22 cellular contexts compared by ENCODE assay signal in the genomic region with DNA sequence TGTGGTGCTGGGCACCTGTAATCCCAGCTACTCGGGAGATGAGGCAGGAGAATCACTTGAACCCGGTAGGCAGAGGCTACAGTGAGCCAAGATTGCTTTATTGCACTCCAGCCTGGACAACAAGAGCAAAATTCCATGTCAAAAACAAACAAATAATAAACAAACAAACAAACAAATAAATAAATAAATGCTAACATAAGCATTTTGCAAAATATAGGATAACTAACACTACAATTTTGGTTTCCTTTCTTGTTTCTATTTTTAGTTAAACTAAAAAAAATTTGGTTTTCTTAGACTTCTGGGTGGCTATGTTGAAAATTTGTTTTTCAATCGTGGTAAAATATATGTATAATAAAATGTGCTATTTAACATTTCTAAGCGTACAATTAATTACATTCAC.
A peak's percentile ranks its signal among the peaks of the same experiment; 100 is the strongest.
DNase-seq lines count a peak whose midpoint lies in the region; ATAC-seq, FAIRE-seq and TF ChIP-seq lines count a peak whose summit lies in the region.
"Had no signal": no experiment of that assay in that cellular context is flagged by ENCODE, and none has a peak within 500 bp of the region (broad histone marks: within the 10 kb centered on the region; RNA-seq: fewer than 3 reads in every experiment).

No MANE protein-coding gene starts in this region.

- no peaks in the 10 kb centered on the region for H3K9me1 ChIP-seq in K562 (ENCODE audit: control insufficient read depth, insufficient read depth, low read length)

- TF ChIP-seq CTCF in A549 (IDR thresholded peaks at IDR 0.05) (no peak), K562 (IDR thresholded peaks at IDR 0.05 in 2 of 3, conservative IDR thresholded peaks at IDR 0.05 in 1 of 3; ENCODE audit: insufficient read depth in 2 of 3, low read depth in 1 of 3, low read length in 3 of 3) (no peak), kidney (IDR thresholded peaks at IDR 0.05; ENCODE audit: borderline replicate concordance, extremely low read depth, insufficient read depth) (no peak)

- no peak overlapping the region for H3K4me2 ChIP-seq in A549
- no peak overlapping the region for H3K4me2 ChIP-seq in K562 (ENCODE audit: insufficient read depth, low read length)

- POLR2A ChIA-PET in A549 (lab: Yijun Ruan, JAX) (no interaction called here), K562 (lab: Yijun Ruan, JAX) (no interaction called here)

- H3K27ac ChIP-seq in A549 (no peak overlapping the region), ACC112 (ENCODE audit: low read depth, low read length) (no peak overlapping the region), K562 (ENCODE audit: extremely low read depth, low read depth, low read length) (no peak overlapping the region), kidney (ENCODE audit: low read depth in 2 of 2, low read length in 2 of 2) (no peak overlapping the region)

- BruUV-seq in K562 (replicated peaks; lab: Mats Ljungman, UMichigan), result no TSS peak

- H3K4me3 ChIP-seq in A549, result no peak overlapping the region
- 0 out of 2 replicates have a peak overlapping the region, but pooled peaks have one; percentile 64 for H3K4me3 ChIP-seq in ACC112 (ENCODE audit: low read depth, low read length)
- H3K4me3 ChIP-seq in K562, result no peak overlapping the region
- no peak overlapping the region for H3K4me3 ChIP-seq in kidney (ENCODE audit: low read length in 2 of 2)
- H3K4me3 ChIP-seq: HAP-1 had no signal

- H3K27me3 ChIP-seq in ACC112 (ENCODE audit: insufficient read depth, low read length) (no peaks in the 10 kb centered on the region), K562 (ENCODE audit: control insufficient read depth in 2 of 2, insufficient read depth in 2 of 2, low read length in 2 of 2) (peaks cover 0 to 19% of the 10 kb centered on the region in 2 experiments; a peak in 3 of 5 replicates)

- TF ChIP-seq EP300 in A549 (IDR thresholded peaks at IDR 0.05) (no peak), K562 (IDR thresholded peaks at IDR 0.05; ENCODE audit: low read length) (no peak)

- DNase-seq in A549 (ENCODE audit: low read depth in 1 of 2, low spot score in 1 of 2) (no peak), K562 (ENCODE audit: extremely low read depth in 1 of 4, low spot score in 3 of 4) (no peak), kidney (no peak), anterior cingulate cortex (lab: John Stamatoyannopoulos, UW) (no peak)
- DNase-seq: ACHN; AML-193; C1 segment of cervical spinal cord; Calu3; CD4-positive, alpha-beta memory T cell; COR-L47; DMS53; DMS79 treated with DMSO at 0.1 percent for 48 hours; GF-D8; GOT3; HFFc6 had no signal

- H3K4me1 ChIP-seq in A549 (no peaks in the 10 kb centered on the region), ACC112 (ENCODE audit: control insufficient read depth, insufficient read depth, low read length, unreplicated experiment) (peaks cover 7% of the 10 kb centered on the region), K562 (replicated peaks in 1 of 2; ENCODE audit: control insufficient read depth in 2 of 2, insufficient read depth in 2 of 2, low read length in 2 of 2) (no peaks in the 10 kb centered on the region), kidney (ENCODE audit: control insufficient read depth in 1 of 2, insufficient read depth in 1 of 2, low read depth in 1 of 2, low read length in 2 of 2) (no peaks in the 10 kb centered on the region)
- H3K4me1 ChIP-seq: HAP-1 had no signal

- no peaks in the 10 kb centered on the region for H4K20me1 ChIP-seq in K562 (replicated peaks; ENCODE audit: control insufficient read depth, insufficient read depth, low read length)

- H3K9ac ChIP-seq in K562 (ENCODE audit: insufficient read depth in 1 of 2, low read depth in 2 of 2, low read length in 2 of 2) (no peak overlapping the region), kidney (ENCODE audit: low read length in 2 of 2) (no peak overlapping the region)

- intact Hi-C loops in K562 (cut with micrococcal nuclease) (no loop called here), kidney (cut with DNase I) (no loop called here)

- TF ChIP-seq POLR2A in A549 (IDR thresholded peaks at IDR 0.05; ENCODE audit: low read length), result no peak
- no peak for TF ChIP-seq POLR2A in K562 (conservative IDR thresholded peaks at IDR 0.05)

- in situ Hi-C loops in K562 (cut with MboI), result no loop called here

- ATAC-seq in A549 (no peak), K562 (no peak), HG03039 (IDR thresholded peaks at IDR 0.05; ENCODE audit: unreplicated experiment) (no peak), GM18511 (IDR thresholded peaks at IDR 0.05; ENCODE audit: unreplicated experiment) (no peak)

- CTCF ChIA-PET in A549 (lab: Yijun Ruan, JAX) (no interaction called here), K562 (lab: Yijun Ruan, JAX; ENCODE audit: low intra/inter-chr PET ratio) (no interaction called here)

- 58% methylated on average over 4 of the region's 4 CpGs for WGBS in A549 (ENCODE audit: missing lambda C conversion rate)
- WGBS in K562 (ENCODE audit: insufficient coverage, low coverage, missing lambda C conversion rate), result 0% methylated on average over 4 of the region's 4 CpGs

- H3K79me2 ChIP-seq in ACC112 (ENCODE audit: control insufficient read depth, insufficient read depth, low read length, unreplicated experiment), result no peaks in the 10 kb centered on the region
- no peaks in the 10 kb centered on the region for H3K79me2 ChIP-seq in K562 (ENCODE audit: control insufficient read depth, insufficient read depth, low read length)

- FAIRE-seq in A549 (lab: Jason Lieb, UNC), result no peak
- FAIRE-seq in K562 (lab: Jason Lieb, UNC), result no peak
- peak; percentile 19 for FAIRE-seq in kidney (lab: Jason Lieb, UNC)
- FAIRE-seq: GM12891, GM18507, H54 had no signal

- TF ChIP-seq RAD21 in A549 (conservative IDR thresholded peaks at IDR 0.05 in 1 of 2, IDR thresholded peaks at IDR 0.05 in 1 of 2) (no peak), K562 (CRISPR knock-in tag; conservative IDR thresholded peaks at IDR 0.05 in 1 of 2, IDR thresholded peaks at IDR 0.05 in 1 of 2) (no peak)

- no peak overlapping the region for H2AFZ ChIP-seq in ACC112 (ENCODE audit: low read length, unreplicated experiment)
- H2AFZ ChIP-seq in K562 (ENCODE audit: low read depth, low read length), result no peak overlapping the region

- H3K36me3 ChIP-seq in ACC112 (ENCODE audit: insufficient read depth, low read length) (no peaks in the 10 kb centered on the region), K562 (ENCODE audit: control insufficient read depth, insufficient read depth, low read length) (no peaks in the 10 kb centered on the region), kidney (ENCODE audit: control insufficient read depth in 1 of 2, insufficient read depth in 2 of 2, low read length in 2 of 2) (no peaks in the 10 kb centered on the region)
- H3K36me3 ChIP-seq: HAP-1 had no signal

- no peaks in the 10 kb centered on the region for H3K9me3 ChIP-seq in A549
- H3K9me3 ChIP-seq in K562 (replicated peaks; ENCODE audit: control insufficient read depth, insufficient read depth, low read depth, low read length), result no peaks in the 10 kb centered on the region
- no peaks in the 10 kb centered on the region for H3K9me3 ChIP-seq in kidney (ENCODE audit: control insufficient read depth in 1 of 2, low read length in 2 of 2)
- H3K9me3 ChIP-seq: HAP-1 had no signal

TF ChIP-seq in A549, 52 proteins besides CTCF, POLR2A, EP300 and RAD21:
- peak; percentile 48 for TF ChIP-seq MAFK (IDR thresholded peaks at IDR 0.05; ENCODE audit: partially characterized antibody)
- TF ChIP-seq HOXB5 (CRISPR knock-in tag; IDR thresholded peaks at IDR 0.05), result no peak

TF ChIP-seq in K562, 482 proteins besides CTCF, POLR2A, EP300 and RAD21:
- TF ChIP-seq SREBF1 (IDR thresholded peaks at IDR 0.05; ENCODE audit: borderline replicate concordance, low read depth, low read length), result no peak
- no peak for TF ChIP-seq DIDO1 (tag; IDR thresholded peaks at IDR 0.05; ENCODE audit: low read depth)
- no peak for TF ChIP-seq SMARCC2 (IDR thresholded peaks at IDR 0.05; ENCODE audit: low read depth)
- no peak for TF ChIP-seq OTX1 (CRISPR knock-in tag; IDR thresholded peaks at IDR 0.05)
- TF ChIP-seq NCOA6 (IDR thresholded peaks at IDR 0.05), result no peak
- TF ChIP-seq ZNF316 (IDR thresholded peaks at IDR 0.05), result peak; percentile 61
- no peak for TF ChIP-seq HOXB6 (CRISPR knock-in tag; IDR thresholded peaks at IDR 0.05; ENCODE audit: borderline replicate concordance)
- TF ChIP-seq C11orf30 (IDR thresholded peaks at IDR 0.05; ENCODE audit: low read depth), result 0 out of 2 replicates have a peak, but pooled peaks have one; percentile 11

Comparison
In these comparisons a context has a peak if more than half of its experiments do, and no peak if none do; other contexts are left out.
1. Of the 35 proteins assayed by ChIP-seq in both K562 and A549: peak only in K562: none; only in A549: MAFK; in both: none; in neither: 34.